ENCODE assay signal across 27 cellular contexts in genomic region chr5:66518753-66519152, GRCh38.
A peak's percentile ranks its signal among the peaks of the same experiment; 100 is the strongest.
DNase-seq lines count a peak whose midpoint lies in the region; FAIRE-seq and TF ChIP-seq lines count a peak whose summit lies in the region.
"Had no signal": no experiment of that assay in that cellular context is flagged by ENCODE, and none has a peak within 500 bp of the region (broad histone marks: within the 10 kb centered on the region; RNA-seq: fewer than 3 reads in every experiment).

No MANE protein-coding gene starts in this region.

- DNase-seq in EL (peak; percentile 23), RPMI7951 (ENCODE audit: low read depth) (peak; percentile 70), epithelial cell of prostate (ENCODE audit: low read depth, low spot score) (no peak), mesothelial cell of epicardium (ENCODE audit: low spot score in 2 of 2, unreplicated experiment in 2 of 2) (no peak), SW 1271 (lab: John Stamatoyannopoulos, UW) (no peak), NOMO-1 treated with dmso at 0.1 percent for 144 hours (lab: John Stamatoyannopoulos, UW; ENCODE audit: unreplicated experiment) (no peak), kidney (no peak), WERI-Rb-1 (no peak)
- DNase-seq: activated CD4-positive, alpha-beta T cell treated with anti-CD3 and anti-CD28 coated beads, Interleukin-2, amount 10 ng/mL, durations not matched to agents 7 days and 5 days; activated effector memory CD4-positive, alpha-beta T cell treated with anti-CD3 and anti-CD28 coated beads, Interleukin-2, amount 50 U/mL, for 16 hours; cerebellar nuclear complex; effector memory CD8-positive, alpha-beta T cell; GM23248; heart right ventricle; immature natural killer cell; naive thymus-derived CD4-positive, alpha-beta T cell; NCI-H1417 treated with DMSO at 0.1 percent for 48 hours; NCI-H2107; NCI-H774; PC-3; stimulated activated CD4-positive, alpha-beta T cell treated with anti-CD3 and anti-CD28 coated beads, Interleukin-2, amount 100 ng/mL, for 24 hours; stimulated activated naive CD4-positive, alpha-beta T cell; T-helper 17 cell; tibial artery had no signal

- no peak overlapping the region for H3K9ac ChIP-seq in kidney (ENCODE audit: low read length in 2 of 2)
- H3K9ac ChIP-seq: GM23248, parathyroid adenoma had no signal

- peaks cover 9% of the 10 kb centered on the region for H3K36me3 Mint-ChIP-seq in mesothelial cell of epicardium
- H3K36me3 Mint-ChIP-seq: immature natural killer cell; naive thymus-derived CD4-positive, alpha-beta T cell had no signal

- no peak overlapping the region for H3K4me3 Mint-ChIP-seq in mesothelial cell of epicardium
- H3K4me3 Mint-ChIP-seq: activated CD4-positive, alpha-beta T cell treated with anti-CD3 and anti-CD28 coated beads, Interleukin-2, amount 10 ng/mL, durations not matched to agents 7 days and 5 days; effector memory CD8-positive, alpha-beta T cell; immature natural killer cell; memory B cell; naive thymus-derived CD4-positive, alpha-beta T cell; T-helper 17 cell had no signal

- TF ChIP-seq CTCF in mesothelial cell of epicardium (IDR thresholded peaks at IDR 0.05; ENCODE audit: unreplicated experiment): no peak
- TF ChIP-seq CTCF in kidney (IDR thresholded peaks at IDR 0.05; ENCODE audit: borderline replicate concordance, extremely low read depth, insufficient read depth): no peak
- no peak for TF ChIP-seq CTCF in WERI-Rb-1 (IDR thresholded peaks at IDR 0.05; ENCODE audit: low read depth, low read length)

- peak overlapping the region; percentile 96 for H3K27ac Mint-ChIP-seq in mesothelial cell of epicardium
- H3K27ac Mint-ChIP-seq: activated CD4-positive, alpha-beta T cell treated with anti-CD3 and anti-CD28 coated beads, Interleukin-2, amount 10 ng/mL, durations not matched to agents 7 days and 5 days; effector memory CD8-positive, alpha-beta T cell; immature natural killer cell; memory B cell; naive thymus-derived CD4-positive, alpha-beta T cell; T-helper 17 cell had no signal

- H3K9me3 ChIP-seq in kidney (ENCODE audit: control insufficient read depth in 1 of 2, low read length in 2 of 2) (peaks cover 8 to 15% of the 10 kb centered on the region in 2 donors), WERI-Rb-1 (ENCODE audit: severe bottlenecking) (peaks cover 6% of the 10 kb centered on the region)

- no peaks in the 10 kb centered on the region for H3K27me3 ChIP-seq in WERI-Rb-1 (ENCODE audit: insufficient read depth, low read depth, severe bottlenecking)
- H3K27me3 ChIP-seq: heart right ventricle, tibial artery had no signal

- H3K4me1 Mint-ChIP-seq in mesothelial cell of epicardium: peaks cover 23% of the 10 kb centered on the region
- H3K4me1 Mint-ChIP-seq: activated CD4-positive, alpha-beta T cell treated with anti-CD3 and anti-CD28 coated beads, Interleukin-2, amount 10 ng/mL, durations not matched to agents 7 days and 5 days; immature natural killer cell; naive thymus-derived CD4-positive, alpha-beta T cell; T-helper 17 cell had no signal

- FAIRE-seq in kidney (lab: Jason Lieb, UNC): no peak
- FAIRE-seq: GM12892 had no signal

- H3K4me3 ChIP-seq in kidney (ENCODE audit: low read length in 2 of 2): peak overlapping the region in 1 of 2 donors; percentile 7
- no peak overlapping the region for H3K4me3 ChIP-seq in WERI-Rb-1 (ENCODE audit: low read depth, low read length)
- H3K4me3 ChIP-seq: GM23248, heart right ventricle, tibial artery had no signal

- no peaks in the 10 kb centered on the region for H3K27me3 Mint-ChIP-seq in mesothelial cell of epicardium (ENCODE audit: low read depth)
- H3K27me3 Mint-ChIP-seq: activated CD4-positive, alpha-beta T cell treated with anti-CD3 and anti-CD28 coated beads, Interleukin-2, amount 10 ng/mL, durations not matched to agents 7 days and 5 days; effector memory CD8-positive, alpha-beta T cell; memory B cell; T-helper 17 cell had no signal

- intact Hi-C loops in kidney (cut with DNase I): no loop called here

- no peaks in the 10 kb centered on the region for H3K4me1 ChIP-seq in kidney (ENCODE audit: control insufficient read depth in 1 of 2, insufficient read depth in 1 of 2, low read depth in 1 of 2, low read length in 2 of 2)
- H3K4me1 ChIP-seq: parathyroid adenoma, tibial artery had no signal

- peaks cover 15% of the 10 kb centered on the region for H3K9me3 Mint-ChIP-seq in mesothelial cell of epicardium
- H3K9me3 Mint-ChIP-seq: effector memory CD8-positive, alpha-beta T cell had no signal

- peak overlapping the region; percentile 19 for H3K27ac ChIP-seq in epithelial cell of prostate
- H3K27ac ChIP-seq in kidney (ENCODE audit: low read depth in 2 of 2, low read length in 2 of 2): no peak overlapping the region
- H3K27ac ChIP-seq in WERI-Rb-1: no peak overlapping the region
- H3K27ac ChIP-seq: GM23248, heart right ventricle, parathyroid adenoma, tibial artery had no signal

- H3K36me3 ChIP-seq in kidney (ENCODE audit: control insufficient read depth in 1 of 2, insufficient read depth in 2 of 2, low read length in 2 of 2) (no peaks in the 10 kb centered on the region), WERI-Rb-1 (no peaks in the 10 kb centered on the region)
- H3K36me3 ChIP-seq: heart right ventricle, tibial artery had no signal

Comparison
In these comparisons a context has a peak if more than half of its experiments do, and no peak if none do; other contexts are left out.
1. DNase-seq: peak in EL (single experiment) and RPMI7951 (single experiment); none in epithelial cell of prostate (single experiment), mesothelial cell of epicardium (0 of 2), SW 1271 (0 of 2), NOMO-1 treated with dmso at 0.1 percent for 144 hours (single experiment), kidney (single experiment) and WERI-Rb-1 (single experiment).